In genomic region chr1:93148001-93148400, GRCh38 we compare ENCODE assay signal across 19 cellular contexts. TPM values are rescaled to one million over a fixed set of nuclear protein-coding genes. Genes with fewer than 3 reads are reported as not detected.
DNase-seq lines count a peak whose midpoint lies in the region; ATAC-seq, FAIRE-seq and TF ChIP-seq lines count a peak whose summit lies in the region.
"Had no signal": no experiment of that assay in that cellular context is flagged by ENCODE, and none has a peak within 500 bp of the region (broad histone marks: within the 10 kb centered on the region; RNA-seq: fewer than 3 reads in every experiment).

No MANE protein-coding gene starts in this region.

- no peak for ATAC-seq in T-cell (replicated peaks in 1 of 4)
- ATAC-seq: left cardiac atrium, mucosa of descending colon had no signal

- 49 to 73% (median 61%) methylated on average over 7 of the region's 7 CpGs for WGBS in spleen, 5 donors

- H3K9me3 ChIP-seq in spleen: no peaks in the 10 kb centered on the region
- H3K9me3 ChIP-seq: esophagus squamous epithelium, mucosa of descending colon, sigmoid colon had no signal

- POLR2A ChIA-PET in activated CD4-positive, alpha-beta memory T cell treated with anti-CD3 and anti-CD28 coated beads for 36 hours (lab: Charles Lee): no interaction called here
- POLR2A ChIA-PET in activated CD4-positive, alpha-beta memory T cell treated with anti-CD3 and anti-CD28 coated beads, Interleukin-2, amount 10 ng/mL, durations not matched to agents 7 days and 5 days (lab: Charles Lee): no interaction called here
- POLR2A ChIA-PET in T-cell (lab: Charles Lee): no interaction called here

- no peak for DNase-seq in activated CD4-positive, alpha-beta memory T cell treated with anti-CD3 and anti-CD28 coated beads for 36 hours
- DNase-seq in activated CD4-positive, alpha-beta memory T cell treated with anti-CD3 and anti-CD28 coated beads, Interleukin-2, amount 10 ng/mL, durations not matched to agents 7 days and 5 days: no peak
- DNase-seq in T-cell (no peak), fibroblast of pulmonary artery (ENCODE audit: low read depth) (peak; percentile 20), smooth muscle cell of the brain vasculature (ENCODE audit: low read depth, low spot score) (peak; percentile 3), spleen (no peak), CD1c-positive myeloid dendritic cell (ENCODE audit: extremely low spot score) (no peak), RCC 7860 (ENCODE audit: low spot score) (no peak)
- DNase-seq: 8988T; activated naive CD4-positive, alpha-beta T cell treated with anti-CD3 and anti-CD28 coated beads for 36 hours; CD8-positive, alpha-beta memory T cell; esophagus squamous epithelium; left cardiac atrium; mucosa of descending colon; NCI-H1436 treated with DMSO at 0.1 percent for 48 hours; NCI-H345; SHP77; sigmoid colon; stimulated activated CD4-positive, alpha-beta T cell treated with anti-CD3 and anti-CD28 coated beads, Interleukin-4, amount 100 ng/mL, for 24 hours had no signal

- peaks cover 0 to 5% (median 0%) of the 10 kb centered on the region in 6 donors for H3K4me1 ChIP-seq in spleen
- H3K4me1 ChIP-seq: sigmoid colon had no signal

- no peaks in the 10 kb centered on the region for H3K9me3 Mint-ChIP-seq in activated CD4-positive, alpha-beta memory T cell treated with anti-CD3 and anti-CD28 coated beads for 36 hours
- H3K9me3 Mint-ChIP-seq in activated CD4-positive, alpha-beta memory T cell treated with anti-CD3 and anti-CD28 coated beads, Interleukin-2, amount 10 ng/mL, durations not matched to agents 7 days and 5 days: no peaks in the 10 kb centered on the region
- H3K9me3 Mint-ChIP-seq in T-cell: no peaks in the 10 kb centered on the region
- H3K9me3 Mint-ChIP-seq: activated naive CD4-positive, alpha-beta T cell treated with anti-CD3 and anti-CD28 coated beads for 36 hours; CD8-positive, alpha-beta memory T cell had no signal

- TF ChIP-seq CTCF in fibroblast of pulmonary artery (IDR thresholded peaks at IDR 0.05; ENCODE audit: low read length, missing control alignments): no peak
- TF ChIP-seq CTCF in spleen (IDR thresholded peaks at IDR 0.05 in 8 of 11, conservative IDR thresholded peaks at IDR 0.05 in 3 of 11): no peak

- no peak for FAIRE-seq in RCC 7860 (lab: Jason Lieb, UNC)

- no peaks in the 10 kb centered on the region for H3K27me3 Mint-ChIP-seq in activated CD4-positive, alpha-beta memory T cell treated with anti-CD3 and anti-CD28 coated beads for 36 hours
- no peaks in the 10 kb centered on the region for H3K27me3 Mint-ChIP-seq in activated CD4-positive, alpha-beta memory T cell treated with anti-CD3 and anti-CD28 coated beads, Interleukin-2, amount 10 ng/mL, durations not matched to agents 7 days and 5 days
- no peaks in the 10 kb centered on the region for H3K27me3 Mint-ChIP-seq in T-cell
- H3K27me3 Mint-ChIP-seq: CD8-positive, alpha-beta memory T cell had no signal

- peaks cover 15% of the 10 kb centered on the region for H3K4me1 Mint-ChIP-seq in activated CD4-positive, alpha-beta memory T cell treated with anti-CD3 and anti-CD28 coated beads for 36 hours (ENCODE audit: low read depth)
- H3K4me1 Mint-ChIP-seq in activated CD4-positive, alpha-beta memory T cell treated with anti-CD3 and anti-CD28 coated beads, Interleukin-2, amount 10 ng/mL, durations not matched to agents 7 days and 5 days: peaks cover 3% of the 10 kb centered on the region
- H3K4me1 Mint-ChIP-seq in T-cell: peaks cover 0 to 4% (median 2%) of the 10 kb centered on the region in 3 donors

- H3K27me3 ChIP-seq in spleen (replicated peaks in 1 of 7): no peaks in the 10 kb centered on the region
- H3K27me3 ChIP-seq: esophagus squamous epithelium, sigmoid colon had no signal

- no peak overlapping the region for H3K4me3 ChIP-seq in fibroblast of pulmonary artery (replicated peaks; ENCODE audit: low read depth, low read length)
- no peak overlapping the region for H3K4me3 ChIP-seq in spleen
- H3K4me3 ChIP-seq: esophagus squamous epithelium, mucosa of descending colon, sigmoid colon had no signal

- H3K27ac Mint-ChIP-seq in activated CD4-positive, alpha-beta memory T cell treated with anti-CD3 and anti-CD28 coated beads for 36 hours: peak overlapping the region; percentile 15
- H3K27ac Mint-ChIP-seq in activated CD4-positive, alpha-beta memory T cell treated with anti-CD3 and anti-CD28 coated beads, Interleukin-2, amount 10 ng/mL, durations not matched to agents 7 days and 5 days: no peak overlapping the region
- H3K27ac Mint-ChIP-seq in T-cell: peak overlapping the region; percentile 25 to 41
- H3K27ac Mint-ChIP-seq: activated naive CD4-positive, alpha-beta T cell treated with anti-CD3 and anti-CD28 coated beads for 36 hours had no signal

- H3K27ac ChIP-seq in spleen: peak overlapping the region in 1 of 8 donors; percentile 9
- H3K27ac ChIP-seq: esophagus squamous epithelium, sigmoid colon had no signal

- TF ChIP-seq POLR2A in spleen (IDR thresholded peaks at IDR 0.05): no peak

- H3K36me3 Mint-ChIP-seq in activated CD4-positive, alpha-beta memory T cell treated with anti-CD3 and anti-CD28 coated beads for 36 hours: peaks cover 18% of the 10 kb centered on the region
- peaks cover 53% of the 10 kb centered on the region for H3K36me3 Mint-ChIP-seq in activated CD4-positive, alpha-beta memory T cell treated with anti-CD3 and anti-CD28 coated beads, Interleukin-2, amount 10 ng/mL, durations not matched to agents 7 days and 5 days (ENCODE audit: low read depth)
- peaks cover 43% of the 10 kb centered on the region for H3K36me3 Mint-ChIP-seq in T-cell

- H3K4me3 Mint-ChIP-seq in activated CD4-positive, alpha-beta memory T cell treated with anti-CD3 and anti-CD28 coated beads for 36 hours: no peak overlapping the region
- H3K4me3 Mint-ChIP-seq in activated CD4-positive, alpha-beta memory T cell treated with anti-CD3 and anti-CD28 coated beads, Interleukin-2, amount 10 ng/mL, durations not matched to agents 7 days and 5 days: no peak overlapping the region
- H3K4me3 Mint-ChIP-seq in T-cell: no peak overlapping the region
- H3K4me3 Mint-ChIP-seq: activated naive CD4-positive, alpha-beta T cell treated with anti-CD3 and anti-CD28 coated beads for 36 hours; CD8-positive, alpha-beta memory T cell had no signal

- CTCF ChIA-PET in activated CD4-positive, alpha-beta memory T cell treated with anti-CD3 and anti-CD28 coated beads for 36 hours (lab: Charles Lee): no interaction called here
- CTCF ChIA-PET in activated CD4-positive, alpha-beta memory T cell treated with anti-CD3 and anti-CD28 coated beads, Interleukin-2, amount 10 ng/mL, durations not matched to agents 7 days and 5 days (lab: Charles Lee): no interaction called here
- CTCF ChIA-PET in T-cell (lab: Charles Lee): no interaction called here

- peaks cover 0 to 58% (median 24%) of the 10 kb centered on the region in 6 donors for H3K36me3 ChIP-seq in spleen

- intact Hi-C loops in activated CD4-positive, alpha-beta memory T cell treated with anti-CD3 and anti-CD28 coated beads for 36 hours (cut with micrococcal nuclease): no loop called here
- intact Hi-C loops in spleen (cut with DNase I; ENCODE audit: low total_unique reads): no loop called here

RNA-seq across cellular contexts. Expression of gene TMED5, which starts 32.2 kb away (rescaled TPM):
- 10 to 100 TPM; 47.0 to 49.2 TPM for total RNA-seq in activated CD4-positive, alpha-beta memory T cell treated with anti-CD3 and anti-CD28 coated beads for 36 hours
- 10 to 100 TPM; 67.4 to 70.8 TPM for total RNA-seq in activated CD4-positive, alpha-beta memory T cell treated with anti-CD3 and anti-CD28 coated beads, Interleukin-2, amount 10 ng/mL, durations not matched to agents 7 days and 5 days
- total RNA-seq in T-cell (10 to 100 TPM; 40.9 to 47.6 (median 44.8) TPM), spleen (100 to 1,000 TPM in 1 of 7 donors, 10 to 100 TPM in 6; 49.2 to 102 (median 54.6) TPM)
- 10 to 100 TPM; 11.1 to 16.8 (median 14.4) TPM for polyA plus RNA-seq in spleen

RNA-seq across cellular contexts. Expression of gene CCDC18, which starts 32.5 kb away (rescaled TPM):
- 10 to 100 TPM; 23.6 to 24.2 TPM for total RNA-seq in activated CD4-positive, alpha-beta memory T cell treated with anti-CD3 and anti-CD28 coated beads for 36 hours
- 10 to 100 TPM; 29.2 to 33.0 TPM for total RNA-seq in activated CD4-positive, alpha-beta memory T cell treated with anti-CD3 and anti-CD28 coated beads, Interleukin-2, amount 10 ng/mL, durations not matched to agents 7 days and 5 days
- total RNA-seq in T-cell: 10 to 100 TPM in 1 of 5 donors, 1 to 10 TPM in 4; 7.4 to 10.1 (median 8.8) TPM
- 10 to 100 TPM in 6 of 7 donors, 1 to 10 TPM in 1; 9.5 to 18.2 (median 12.0) TPM for total RNA-seq in spleen
- polyA plus RNA-seq in spleen: 10 to 100 TPM in 2 of 3 donors, 1 to 10 TPM in 1; 9.0 to 12.2 (median 10.3) TPM

Comparison
In these comparisons a context has a peak if more than half of its experiments do, and no peak if none do; other contexts are left out.
1. DNase-seq: peak in fibroblast of pulmonary artery (single experiment) and smooth muscle cell of the brain vasculature (single experiment); none in activated CD4-positive, alpha-beta memory T cell treated with anti-CD3 and anti-CD28 coated beads for 36 hours (single experiment), activated CD4-positive, alpha-beta memory T cell treated with anti-CD3 and anti-CD28 coated beads, Interleukin-2, amount 10 ng/mL, durations not matched to agents 7 days and 5 days (single experiment), T-cell (0 of 34), spleen (single experiment), CD1c-positive myeloid dendritic cell (single experiment) and RCC 7860 (single experiment).